21 cellular contexts compared by ENCODE assay signal in the genomic region with DNA sequence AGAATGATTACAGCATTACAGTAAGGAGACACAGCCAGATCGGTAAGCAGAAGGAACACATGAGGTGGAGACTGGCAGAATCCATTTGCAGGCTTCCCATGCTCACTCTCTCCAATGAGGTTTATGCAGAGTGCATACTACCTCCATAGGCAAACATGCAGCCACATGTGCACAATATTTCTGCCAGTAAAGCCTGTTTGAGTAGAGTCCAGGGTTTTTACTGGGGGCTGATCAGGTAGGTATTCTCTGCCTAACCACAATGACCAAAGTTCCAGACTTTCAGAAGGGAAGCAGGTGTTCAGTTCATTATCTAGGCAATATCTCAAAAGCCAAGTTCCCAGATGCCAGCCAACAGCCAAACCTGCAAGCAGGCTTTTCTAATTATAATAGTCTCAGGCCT. TPM values are rescaled to one million over a fixed set of nuclear protein-coding genes. Genes with fewer than 3 reads are reported as not detected.
DNase-seq lines count a peak whose midpoint lies in the region; ATAC-seq, FAIRE-seq and TF ChIP-seq lines count a peak whose summit lies in the region.
"Had no signal": no experiment of that assay in that cellular context is flagged by ENCODE, and none has a peak within 500 bp of the region (broad histone marks: within the 10 kb centered on the region; RNA-seq: fewer than 3 reads in every experiment).

No MANE protein-coding gene starts in this region.

- peak overlapping the region; percentile 22 for H3K27ac Mint-ChIP-seq in activated CD8-positive, alpha-beta T cell treated with anti-CD3 and anti-CD28 coated beads for 36 hours
- H3K27ac Mint-ChIP-seq in activated CD8-positive, alpha-beta T cell treated with anti-CD3 and anti-CD28 coated beads, Interleukin-2, amount 10 ng/mL, durations not matched to agents 7 days and 5 days: no peak overlapping the region
- H3K27ac Mint-ChIP-seq: HFFc6; stimulated activated naive CD8-positive, alpha-beta T cell treated with anti-CD3 and anti-CD28 coated beads, Interleukin-15, amount 100 ng/mL, for 72 hours had no signal

- no peaks in the 10 kb centered on the region for H3K27me3 ChIP-seq in pancreas
- H3K27me3 ChIP-seq: spleen, uterus had no signal

- POLR2A ChIA-PET in activated CD8-positive, alpha-beta T cell treated with anti-CD3 and anti-CD28 coated beads for 36 hours (lab: Charles Lee): no interaction called here
- POLR2A ChIA-PET in activated CD8-positive, alpha-beta T cell treated with anti-CD3 and anti-CD28 coated beads, Interleukin-2, amount 10 ng/mL, durations not matched to agents 7 days and 5 days (lab: Charles Lee): no interaction called here
- POLR2A ChIA-PET in GM10248 (lab: Yijun Ruan, JAX): no interaction called here

- H3K4me3 Mint-ChIP-seq in activated CD8-positive, alpha-beta T cell treated with anti-CD3 and anti-CD28 coated beads for 36 hours: no peak overlapping the region
- no peak overlapping the region for H3K4me3 Mint-ChIP-seq in activated CD8-positive, alpha-beta T cell treated with anti-CD3 and anti-CD28 coated beads, Interleukin-2, amount 10 ng/mL, durations not matched to agents 7 days and 5 days
- H3K4me3 Mint-ChIP-seq: CD8-positive, alpha-beta T cell; HFFc6; stimulated activated naive CD8-positive, alpha-beta T cell treated with anti-CD3 and anti-CD28 coated beads, Interleukin-15, amount 100 ng/mL, for 72 hours had no signal

- no peak for DNase-seq in activated CD8-positive, alpha-beta T cell treated with anti-CD3 and anti-CD28 coated beads for 36 hours
- DNase-seq in activated CD8-positive, alpha-beta T cell treated with anti-CD3 and anti-CD28 coated beads, Interleukin-2, amount 10 ng/mL, durations not matched to agents 7 days and 5 days: no peak
- DNase-seq in RPMI8226 (peak; percentile 85), pancreas (peak in 3 of 6 donors; percentile 14 to 31 (median 25)), hepatic stellate cell (ENCODE audit: low spot score) (no peak), cerebellum (ENCODE audit: low spot score) (no peak), GM10248 (ENCODE audit: extremely low spot score) (no peak)
- DNase-seq: activated CD4-positive, alpha-beta T cell treated with anti-CD3 and anti-CD28 coated beads for 48 hours; activated T-cell treated with anti-CD3 and anti-CD28 coated beads, Interleukin-2, amount 50 U/mL, for 1 hour; caudate nucleus; CD8-positive, alpha-beta T cell; effector memory CD4-positive, alpha-beta T cell; HFFc6; left ventricle myocardium superior; NCI-H187 treated with DMSO at 0.1 percent for 48 hours; SHP77 treated with DMSO at 0.1 percent for 48 hours; spleen; stimulated activated naive CD8-positive, alpha-beta T cell treated with anti-CD3 and anti-CD28 coated beads, Interleukin-15, amount 100 ng/mL, for 72 hours; uterus had no signal

- H3K9me3 ChIP-seq in KOPT-K1 (ENCODE audit: insufficient read depth, low read length, poor library complexity, severe bottlenecking) (peaks cover 13% of the 10 kb centered on the region), pancreas (no peaks in the 10 kb centered on the region)
- H3K9me3 ChIP-seq: uterus had no signal

- H3K36me3 ChIP-seq in KOPT-K1 (ENCODE audit: insufficient read depth, low read length): peaks cover 99% of the 10 kb centered on the region
- peaks cover 0 to 8% (median 7%) of the 10 kb centered on the region in 3 donors for H3K36me3 ChIP-seq in pancreas
- H3K36me3 ChIP-seq: uterus had no signal

- peaks cover 8% of the 10 kb centered on the region for H3K4me1 Mint-ChIP-seq in activated CD8-positive, alpha-beta T cell treated with anti-CD3 and anti-CD28 coated beads for 36 hours (ENCODE audit: low read depth)
- peaks cover 5% of the 10 kb centered on the region for H3K4me1 Mint-ChIP-seq in activated CD8-positive, alpha-beta T cell treated with anti-CD3 and anti-CD28 coated beads, Interleukin-2, amount 10 ng/mL, durations not matched to agents 7 days and 5 days (ENCODE audit: low read depth)
- H3K4me1 Mint-ChIP-seq: stimulated activated naive CD8-positive, alpha-beta T cell treated with anti-CD3 and anti-CD28 coated beads, Interleukin-15, amount 100 ng/mL, for 72 hours had no signal

- 13 to 19% methylated on average over 1 of the region's 1 CpG for WGBS in pancreas, 2 donors

- H3K4me1 ChIP-seq in pancreas: peaks cover 4 to 14% (median 6%) of the 10 kb centered on the region in 3 donors
- H3K4me1 ChIP-seq: prostate gland, spleen, uterus had no signal

- TF ChIP-seq CTCF in activated CD8-positive, alpha-beta T cell treated with anti-CD3 and anti-CD28 coated beads for 36 hours (IDR thresholded peaks at IDR 0.05): no peak
- TF ChIP-seq CTCF in pancreas (IDR thresholded peaks at IDR 0.05): no peak
- TF ChIP-seq CTCF in GM10248 (IDR thresholded peaks at IDR 0.05; ENCODE audit: control extremely low read depth, extremely low read depth, low read depth, missing control alignments): no peak

- ATAC-seq in activated CD8-positive, alpha-beta T cell treated with anti-CD3 and anti-CD28 coated beads for 36 hours: no peak
- no peak for ATAC-seq in activated CD8-positive, alpha-beta T cell treated with anti-CD3 and anti-CD28 coated beads, Interleukin-2, amount 10 ng/mL, durations not matched to agents 7 days and 5 days
- peak; percentile 75 to 93 (median 90) for ATAC-seq in pancreas
- ATAC-seq: CD8-positive, alpha-beta T cell; left ventricle myocardium superior; stimulated activated naive CD8-positive, alpha-beta T cell treated with anti-CD3 and anti-CD28 coated beads, Interleukin-15, amount 100 ng/mL, for 72 hours had no signal

- no peaks in the 10 kb centered on the region for H3K27me3 Mint-ChIP-seq in activated CD8-positive, alpha-beta T cell treated with anti-CD3 and anti-CD28 coated beads for 36 hours
- H3K27me3 Mint-ChIP-seq in activated CD8-positive, alpha-beta T cell treated with anti-CD3 and anti-CD28 coated beads, Interleukin-2, amount 10 ng/mL, durations not matched to agents 7 days and 5 days (ENCODE audit: low read depth): no peaks in the 10 kb centered on the region
- H3K27me3 Mint-ChIP-seq: stimulated activated naive CD8-positive, alpha-beta T cell treated with anti-CD3 and anti-CD28 coated beads, Interleukin-15, amount 100 ng/mL, for 72 hours had no signal

- peak overlapping the region; percentile 54 for H3K27ac ChIP-seq in KOPT-K1 (ENCODE audit: low read depth, low read length, poor library complexity, severe bottlenecking)
- H3K27ac ChIP-seq in pancreas: peak overlapping the region in 3 of 4 donors; percentile 27 to 67 (median 28)
- H3K27ac ChIP-seq: prostate gland, spleen, uterus had no signal

- H3K4me3 ChIP-seq in pancreas: no peak overlapping the region
- H3K4me3 ChIP-seq: prostate gland, spleen, uterus had no signal

- peaks cover 63% of the 10 kb centered on the region for H3K36me3 Mint-ChIP-seq in activated CD8-positive, alpha-beta T cell treated with anti-CD3 and anti-CD28 coated beads for 36 hours (ENCODE audit: low read depth)
- H3K36me3 Mint-ChIP-seq in activated CD8-positive, alpha-beta T cell treated with anti-CD3 and anti-CD28 coated beads, Interleukin-2, amount 10 ng/mL, durations not matched to agents 7 days and 5 days (ENCODE audit: low read depth): peaks cover 74% of the 10 kb centered on the region

- H3K9me3 Mint-ChIP-seq in activated CD8-positive, alpha-beta T cell treated with anti-CD3 and anti-CD28 coated beads for 36 hours: peaks cover 8% of the 10 kb centered on the region
- no peaks in the 10 kb centered on the region for H3K9me3 Mint-ChIP-seq in activated CD8-positive, alpha-beta T cell treated with anti-CD3 and anti-CD28 coated beads, Interleukin-2, amount 10 ng/mL, durations not matched to agents 7 days and 5 days (ENCODE audit: insufficient read depth)
- H3K9me3 Mint-ChIP-seq: CD8-positive, alpha-beta T cell had no signal

- intact Hi-C loops in activated CD8-positive, alpha-beta T cell treated with anti-CD3 and anti-CD28 coated beads for 36 hours (cut with micrococcal nuclease): no loop called here
- intact Hi-C loops in pancreas (cut with DNase I): no loop called here

- no peak for FAIRE-seq in pancreas (lab: Jason Lieb, UNC)

- CTCF ChIA-PET in activated CD8-positive, alpha-beta T cell treated with anti-CD3 and anti-CD28 coated beads for 36 hours (lab: Charles Lee): no interaction called here
- CTCF ChIA-PET in activated CD8-positive, alpha-beta T cell treated with anti-CD3 and anti-CD28 coated beads, Interleukin-2, amount 10 ng/mL, durations not matched to agents 7 days and 5 days (lab: Charles Lee): no interaction called here
- CTCF ChIA-PET in GM10248 (lab: Yijun Ruan, JAX): no interaction called here

RNA-seq across cellular contexts. Expression of a gene that starts 31.1 kb away (rescaled TPM):
- total RNA-seq in activated CD8-positive, alpha-beta T cell treated with anti-CD3 and anti-CD28 coated beads for 36 hours: 100 to 1,000 TPM; 102 to 115 TPM
- 10 to 100 TPM; 52.8 to 58.3 TPM for total RNA-seq in activated CD8-positive, alpha-beta T cell treated with anti-CD3 and anti-CD28 coated beads, Interleukin-2, amount 10 ng/mL, durations not matched to agents 7 days and 5 days
- total RNA-seq in pancreas (10 to 100 TPM in 4 of 6 donors, 1 to 10 TPM in 2; 7.4 to 12.4 (median 11.0) TPM), cerebellum (19.0 TPM)
- polyA plus RNA-seq in pancreas: 10 to 100 TPM; 10.9 to 13.8 TPM

RNA-seq across cellular contexts. Expression of a gene that starts 31.6 kb away (rescaled TPM):
- 10 to 100 TPM; 72.4 to 75.1 TPM for total RNA-seq in activated CD8-positive, alpha-beta T cell treated with anti-CD3 and anti-CD28 coated beads for 36 hours
- total RNA-seq in activated CD8-positive, alpha-beta T cell treated with anti-CD3 and anti-CD28 coated beads, Interleukin-2, amount 10 ng/mL, durations not matched to agents 7 days and 5 days: 10 to 100 TPM; 87.4 to 96.6 TPM
- 10 to 100 TPM in 5 of 6 donors, 1 to 10 TPM in 1; 9.3 to 23.3 (median 10.9) TPM for total RNA-seq in pancreas
- 10 to 100 TPM; 11.6 to 17.6 TPM for polyA plus RNA-seq in pancreas
- 47.5 TPM for total RNA-seq in cerebellum

Comparison
In these comparisons a context has a peak if more than half of its experiments do, and no peak if none do; other contexts are left out.
1. ATAC-seq: peak in pancreas (4 of 4); none in activated CD8-positive, alpha-beta T cell treated with anti-CD3 and anti-CD28 coated beads for 36 hours (single experiment) and activated CD8-positive, alpha-beta T cell treated with anti-CD3 and anti-CD28 coated beads, Interleukin-2, amount 10 ng/mL, durations not matched to agents 7 days and 5 days (single experiment).